ENCODE assay signal across 1 cellular context in genomic region chr10:21533577-21534475, GRCh38.
TF ChIP-seq lines count a peak whose summit lies in the region.

Gene MLLT10 (plus strand): TSS chr10:21534232. CDS start chr10:21534645, 413 bp downstream.

TF ChIP-seq in HepG2, 621 proteins besides CTCF, POLR2A, EP300 and RAD21 (continued from another document):
- peak; percentile 82 for TF ChIP-seq ZNF574 (CRISPR knock-in tag; IDR thresholded peaks at IDR 0.05)
